In the genomic region with DNA sequence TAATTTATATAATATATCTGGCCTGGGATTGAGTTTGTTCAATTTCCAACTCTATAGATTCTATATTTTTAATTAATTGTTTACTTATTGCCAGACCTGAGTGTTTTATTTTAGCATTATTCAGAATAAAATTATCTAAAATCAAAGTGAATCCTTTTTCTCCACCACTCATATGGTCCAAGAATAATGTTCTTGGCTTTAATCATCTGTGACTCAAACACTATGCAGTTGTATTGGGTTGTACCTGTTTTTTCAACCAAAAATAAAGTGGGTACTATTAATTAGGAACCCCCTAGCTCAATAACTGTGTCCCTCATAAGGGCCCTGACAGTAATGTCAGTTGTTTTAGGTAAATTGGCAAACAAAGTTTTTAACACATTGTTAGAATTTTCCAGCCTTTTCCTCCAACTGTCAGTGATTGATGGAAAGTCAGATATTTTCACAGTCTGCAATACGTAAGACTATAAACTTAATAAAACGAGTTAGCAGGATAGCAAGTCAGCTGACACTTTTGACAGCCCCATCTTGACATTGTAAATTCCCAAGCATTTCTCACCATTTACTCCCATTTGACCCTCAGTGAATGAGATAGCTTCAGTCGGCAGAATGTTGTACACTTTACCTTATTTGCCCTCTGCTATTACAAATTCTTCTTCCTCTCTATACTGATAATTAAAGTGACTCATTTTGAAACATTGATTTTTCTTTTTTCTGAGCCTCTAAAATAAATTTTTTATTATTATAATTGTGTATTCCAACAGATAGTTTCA, we compare ENCODE assay signal across 33 cellular contexts.
"Had no signal": no experiment of that assay in that cellular context is flagged by ENCODE, and none has a peak within 500 bp of the region (broad histone marks: within the 10 kb centered on the region; RNA-seq: fewer than 3 reads in every experiment).

No MANE protein-coding gene starts in this region.

- DNase-seq: activated effector memory CD4-positive, alpha-beta T cell treated with anti-CD3 and anti-CD28 coated beads, Interleukin-2, amount 50 U/mL, for 16 hours; activated effector memory CD4-positive, alpha-beta T cell treated with Interleukin-2 at 50 U/mL for 16 hours; activated gamma-delta T cell; activated gamma-delta T cell treated with Interleukin-2 at 50 U/mL for 16 hours; activated naive CD4-positive, alpha-beta T cell; activated naive CD4-positive, alpha-beta T cell treated with anti-CD3 and anti-CD28 coated beads for 36 hours; activated naive CD4-positive, alpha-beta T cell treated with anti-CD3 and anti-CD28 coated beads, Interleukin-2, amount 10 ng/mL, durations not matched to agents 7 days and 5 days; activated naive CD4-positive, alpha-beta T cell treated with anti-CD3 and anti-CD28 coated beads, Interleukin-2, amount 50 U/mL, for 16 hours; activated naive CD4-positive, alpha-beta T cell treated with Interleukin-2 at 50 U/mL for 16 hours; activated naive CD8-positive, alpha-beta T cell treated with anti-CD3 and anti-CD28 coated beads for 36 hours; activated naive CD8-positive, alpha-beta T cell treated with anti-CD3 and anti-CD28 coated beads, Interleukin-2, amount 10 ng/mL, durations not matched to agents 7 days and 5 days; activated naive CD8-positive, alpha-beta T cell treated with anti-CD3 and anti-CD28 coated beads, Interleukin-2, amount 50 U/mL, for 24 hours; activated T-cell treated with anti-CD3 and anti-CD28 coated beads for 4 hours; activated T-cell treated with anti-CD3 and anti-CD28 coated beads, Interleukin-2, amount 50 U/mL, for 1 hour; activated T-cell treated with anti-CD3 and anti-CD28 coated beads, Interleukin-2, amount 50 U/mL, for 24 hours; activated T-cell treated with anti-CD3 and anti-CD28 coated beads, Interleukin-2, amount 50 U/mL, for 4 hours; activated T-cell treated with anti-CD3 and anti-CD28 coated beads, Interleukin-2, amount 50 U/mL, for 48 hours; activated T-cell treated with anti-CD3 and anti-CD28 coated beads, Interleukin-2, amount 50 U/mL, for 72 hours; adrenal gland; amniotic stem cell; amygdala; anterior cingulate cortex; aorta; body of pancreas; brain microvascular endothelial cell; caudate nucleus; central memory CD4-positive, alpha-beta T cell; cerebellar nuclear complex had no signal

- H3K4me3 ChIP-seq: adrenal gland, ascending aorta, body of pancreas, breast epithelium, cardiac muscle cell had no signal

- ATAC-seq: activated naive CD4-positive, alpha-beta T cell treated with anti-CD3 and anti-CD28 coated beads, Interleukin-2, amount 50 U/mL, for 72 hours; activated naive CD8-positive, alpha-beta T cell treated with anti-CD3 and anti-CD28 coated beads, Interleukin-2, amount 50 U/mL, for 24 hours; activated T-cell treated with anti-CD3 and anti-CD28 coated beads, Interleukin-2, amount 50 U/mL, for 4 hours; activated T-cell treated with anti-CD3 and anti-CD28 coated beads, Interleukin-2, amount 50 U/mL, for 72 hours; activated T-helper 17 cell treated with anti-CD3 and anti-CD28 coated beads, Interleukin-2, amount 50 U/mL, for 72 hours; body of pancreas had no signal

- H3K27ac ChIP-seq: adrenal gland, ascending aorta, body of pancreas, brain microvascular endothelial cell, breast epithelium, cardiac muscle cell had no signal

- H3K27me3 ChIP-seq: adrenal gland, ascending aorta, body of pancreas, brain microvascular endothelial cell, breast epithelium, cardiac muscle cell had no signal

- H3K4me1 ChIP-seq: adrenal gland, ascending aorta, body of pancreas, breast epithelium had no signal

- H3K9me3 ChIP-seq: adrenal gland, ascending aorta, body of pancreas had no signal

- H3K36me3 ChIP-seq: adrenal gland, ascending aorta, brain microvascular endothelial cell, breast epithelium, cardiac muscle cell had no signal
